Comparison of ENCODE assay signal across 9 cellular contexts in the genomic region with DNA sequence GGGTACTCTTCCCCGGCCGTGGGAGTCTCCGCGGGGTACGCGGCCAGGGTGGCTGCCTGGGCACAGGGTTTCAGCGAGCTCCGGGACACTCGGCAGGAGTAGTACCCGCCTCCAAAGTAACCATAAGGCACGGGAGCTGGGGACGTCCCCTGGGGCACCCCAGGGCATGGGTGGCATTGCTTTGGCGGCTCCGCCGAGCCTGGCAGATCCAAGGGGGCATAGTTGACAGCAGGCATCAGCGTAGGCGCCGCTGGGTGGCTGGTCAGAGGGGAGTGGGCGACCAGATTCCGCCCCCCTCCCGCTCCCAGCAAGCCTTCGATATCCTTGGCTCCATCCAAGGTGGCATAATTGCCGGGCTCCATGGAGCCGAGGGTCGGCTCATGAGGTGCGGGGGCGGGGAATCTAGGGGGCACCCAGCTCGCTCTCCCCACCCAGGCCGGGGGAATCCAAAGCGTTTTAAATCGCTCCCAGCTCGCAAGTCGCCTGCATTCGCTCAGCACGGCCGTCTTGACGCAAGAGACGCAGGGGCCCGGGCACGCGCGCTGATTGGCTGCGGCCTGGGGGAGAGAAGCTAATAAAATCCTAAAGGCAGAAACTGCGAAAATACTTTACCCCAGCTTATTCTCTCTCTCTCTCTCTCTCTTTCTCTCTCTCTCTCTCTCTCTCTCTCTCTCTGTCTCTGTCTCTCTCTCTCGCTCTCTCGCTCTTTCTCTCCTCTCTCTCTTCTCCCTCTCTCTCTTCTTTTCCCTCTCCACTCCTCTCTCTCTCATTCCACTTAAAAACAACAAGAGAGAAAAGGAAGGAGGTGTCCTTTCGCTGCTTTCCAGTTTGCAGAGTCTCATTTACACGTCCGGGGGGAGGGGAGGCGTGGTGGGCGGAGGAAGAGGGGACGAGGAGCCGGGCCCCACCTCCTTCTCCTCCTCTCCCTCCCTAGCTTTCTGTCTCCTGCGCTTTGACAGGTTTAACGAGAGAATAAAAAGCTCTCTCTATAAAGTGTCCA. TPM values are rescaled to one million over a fixed set of nuclear protein-coding genes. Genes with fewer than 3 reads are reported as not detected.
DNase-seq lines count a peak whose midpoint lies in the region; ATAC-seq, FAIRE-seq and TF ChIP-seq lines count a peak whose summit lies in the region.
"Had no signal": no experiment of that assay in that cellular context is flagged by ENCODE, and none has a peak within 500 bp of the region (broad histone marks: within the 10 kb centered on the region; RNA-seq: fewer than 3 reads in every experiment).

Gene HOXB13, minus strand, starts transcription at position 519 of the 1,000 bp plus-strand sequence. Its CDS starts 157 bp downstream, at position 362.

- DNase-seq in CD4-positive, alpha-beta T cell = peak in 3 of 10 experiments; percentile 24 to 33 (median 32)
- DNase-seq in LHCN-M2 (ENCODE audit: low read depth) (peak; percentile 71), glutamatergic neuron (peak; percentile 74), RCC 7860 (ENCODE audit: low spot score) (no peak), NAMALWA (ENCODE audit: low spot score) (no peak), epidermal melanocyte (ENCODE audit: insufficient read length, low spot score) (no peak)
- DNase-seq in stimulated activated CD4-positive, alpha-beta T cell treated with anti-CD3 and anti-CD28 coated beads, Interleukin-1b, Interleukin-23, amount 100 ng/mL, for 48 hours = peak; percentile 51

- TF ChIP-seq CTCF in CD4-positive, alpha-beta T cell (IDR thresholded peaks at IDR 0.05) = no peak
- TF ChIP-seq CTCF in VCaP (conservative IDR thresholded peaks at IDR 0.05) = no peak
- no peak for TF ChIP-seq CTCF in glutamatergic neuron (IDR thresholded peaks at IDR 0.05; ENCODE audit: partially characterized antibody, unreplicated experiment)

- peaks cover 98% of the 10 kb centered on the region for H3K27me3 ChIP-seq in CD4-positive, alpha-beta T cell (ENCODE audit: control insufficient read depth, insufficient read depth, low read length)

- H3K4me3 Mint-ChIP-seq in CD4-positive, alpha-beta T cell = peak within 1 kb of the TSS; percentile 77
- H3K4me3 Mint-ChIP-seq in glutamatergic neuron (ENCODE audit: unreplicated experiment) = peak within 1 kb of the TSS; percentile 95

- intact Hi-C loops in CD4-positive, alpha-beta T cell (cut with DNase I, micrococcal nuclease) = no loop called here

- H3K9me3 ChIP-seq in CD4-positive, alpha-beta T cell (ENCODE audit: control insufficient read depth, low read length) = no peaks in the 10 kb centered on the region

- peaks cover 47% of the 10 kb centered on the region for H3K4me1 Mint-ChIP-seq in CD4-positive, alpha-beta T cell (ENCODE audit: low read depth)
- H3K4me1 Mint-ChIP-seq in glutamatergic neuron (ENCODE audit: low read depth, unreplicated experiment) = peaks cover 6% of the 10 kb centered on the region

- H3K36me3 Mint-ChIP-seq in CD4-positive, alpha-beta T cell (ENCODE audit: low read depth) = no peaks in the 10 kb centered on the region
- H3K36me3 Mint-ChIP-seq in glutamatergic neuron (ENCODE audit: unreplicated experiment) = peaks cover 3% of the 10 kb centered on the region

- no peaks in the 10 kb centered on the region for H3K9me3 Mint-ChIP-seq in CD4-positive, alpha-beta T cell
- peaks cover 1% of the 10 kb centered on the region for H3K9me3 Mint-ChIP-seq in glutamatergic neuron (ENCODE audit: unreplicated experiment)

- POLR2A ChIA-PET in CD4-positive, alpha-beta T cell (lab: Charles Lee) = interaction anchor here (1.0 to 1.7 kb wide), 3 partner anchors 10 to 39 kb away, joined by 3 to 6 read pairs (median 6); no protein-coding TSS in a partner anchor

- peak; percentile 52 for ATAC-seq in CD4-positive, alpha-beta T cell (ENCODE audit: poor library complexity)

- H3K27ac ChIP-seq in CD4-positive, alpha-beta T cell (ENCODE audit: low read depth, low read length) = no peak within 1 kb of the TSS
- peak within 1 kb of the TSS; percentile 100 for H3K27ac ChIP-seq in VCaP

- no peak for FAIRE-seq in RCC 7860 (lab: Jason Lieb, UNC)

- peaks cover 98% of the 10 kb centered on the region for H3K27me3 Mint-ChIP-seq in CD4-positive, alpha-beta T cell
- peaks cover 48% of the 10 kb centered on the region for H3K27me3 Mint-ChIP-seq in glutamatergic neuron (ENCODE audit: unreplicated experiment)

- H3K27ac Mint-ChIP-seq in CD4-positive, alpha-beta T cell = no peak within 1 kb of the TSS
- no peak within 1 kb of the TSS for H3K27ac Mint-ChIP-seq in glutamatergic neuron (ENCODE audit: unreplicated experiment)

- CTCF ChIA-PET in CD4-positive, alpha-beta T cell (lab: Charles Lee) = interaction anchor here (1.5 kb wide), 1 partner anchor 50 kb away, joined by 3 read pairs; no protein-coding TSS in a partner anchor

RNA-seq across cellular contexts. Expression of gene HOXB13, which starts in this region (rescaled TPM):
- not detected for total RNA-seq in CD4-positive, alpha-beta T cell
- total RNA-seq in LHCN-M2 (2014; rRNA removed) = 0.77 and 0.80 TPM in 2 replicates
- 0.92 TPM for polyA plus RNA-seq in LHCN-M2 (2012)
- 0.20 TPM for total RNA-seq in glutamatergic neuron (ENCODE audit: unreplicated experiment)
- total RNA-seq: glomerular endothelial cell had no signal

Comparison
In these comparisons a context has a peak if more than half of its experiments do, and no peak if none do; other contexts are left out.
1. Peak in ATAC-seq in CD4-positive, alpha-beta T cell; RNA of the gene not detected or under 1 TPM.
2. Peak in DNase-seq in LHCN-M2; RNA of the gene not detected or under 1 TPM.
3. Peak in DNase-seq in glutamatergic neuron; RNA of the gene not detected or under 1 TPM.